Comparison of ENCODE assay signal across 7 cellular contexts in the genomic region with DNA sequence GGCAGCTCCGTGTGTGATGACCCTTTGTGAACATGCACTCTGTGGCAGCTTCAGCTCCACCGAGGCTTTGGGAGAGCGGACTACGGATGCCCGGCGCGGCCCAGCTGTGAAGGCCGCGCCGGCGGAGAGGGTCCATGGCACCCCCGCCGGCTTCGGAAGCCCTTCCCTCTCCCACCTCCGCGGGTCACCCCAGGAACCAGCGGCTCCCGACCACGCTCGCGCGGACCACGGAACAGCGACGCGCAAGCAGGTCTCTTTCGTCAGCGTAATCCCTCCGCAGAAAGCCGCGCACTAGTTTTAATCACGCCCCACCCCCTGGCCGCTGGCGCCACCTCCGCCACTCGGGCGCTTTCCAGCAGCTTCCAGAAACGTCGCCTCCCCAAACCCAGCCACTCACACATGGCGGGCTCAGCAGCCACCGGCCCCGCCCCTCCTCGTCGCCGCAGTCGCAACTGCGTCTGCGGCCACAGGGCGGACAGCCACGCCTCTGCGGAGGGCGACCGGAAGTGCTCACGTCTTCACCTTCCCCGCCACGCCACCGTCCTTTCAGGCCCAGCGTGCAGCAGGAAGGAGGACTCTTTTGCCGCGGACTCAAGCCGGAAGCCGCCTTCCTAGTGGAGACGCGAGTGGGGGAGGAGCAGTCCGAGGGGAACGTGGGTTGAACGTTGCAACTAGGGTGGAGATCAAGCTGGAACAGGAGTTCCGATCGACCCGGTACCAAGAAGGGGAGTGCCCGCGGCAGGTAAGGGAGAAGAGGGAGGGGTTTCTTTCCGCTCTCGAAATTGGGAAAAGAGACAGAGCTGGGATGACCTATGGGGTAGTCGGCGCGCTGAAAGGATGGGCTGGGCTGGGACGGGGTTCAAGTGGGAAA. TPM values are rescaled to one million over a fixed set of nuclear protein-coding genes. Genes with fewer than 3 reads are reported as not detected.
DNase-seq lines count a peak whose midpoint lies in the region; ATAC-seq, FAIRE-seq and TF ChIP-seq lines count a peak whose summit lies in the region.

A gene (plus strand): TSS at position 606 of the 871 bp plus-strand sequence. CDS start 3,221 bp downstream, outside the sequence.

- no peak within 1 kb of the TSS for H3K4me3 Mint-ChIP-seq in astrocyte (ENCODE audit: unreplicated experiment)

- H3K27ac Mint-ChIP-seq in astrocyte (ENCODE audit: unreplicated experiment) = no peak within 1 kb of the TSS

- H3K9ac ChIP-seq in astrocyte (ENCODE audit: low read length) (peak within 1 kb of the TSS; percentile 99), rectal smooth muscle tissue (ENCODE audit: low read length) (peak within 1 kb of the TSS; percentile 99)

- no peaks in the 10 kb centered on the region for H3K9me3 ChIP-seq in astrocyte (ENCODE audit: insufficient read depth, low read depth, low read length)

- TF ChIP-seq CTCF in astrocyte (IDR thresholded peaks at IDR 0.05; ENCODE audit: insufficient read depth, low read depth, low read length) = no peak

- H3K27ac ChIP-seq in astrocyte (ENCODE audit: low read depth, low read length) (peak within 1 kb of the TSS; percentile 99), rectal smooth muscle tissue (ENCODE audit: low read depth, low read length) (peak within 1 kb of the TSS; percentile 100)

- peak; percentile 85 for DNase-seq in NCI-H187 (lab: John Stamatoyannopoulos, UW)
- peak; percentile 99 for DNase-seq in astrocyte (ENCODE audit: low read depth)
- peak; percentile 91 for DNase-seq in hepatic stellate cell (ENCODE audit: low spot score)

- H2AFZ ChIP-seq in astrocyte (ENCODE audit: low read depth, low read length) = peak within 1 kb of the TSS; percentile 86

- ATAC-seq in GM18498 (IDR thresholded peaks at IDR 0.05; ENCODE audit: unreplicated experiment) = peak; percentile 89
- ATAC-seq in HG02938 (IDR thresholded peaks at IDR 0.05; ENCODE audit: unreplicated experiment) = peak; percentile 80

- H3K27me3 ChIP-seq in astrocyte (ENCODE audit: insufficient read depth, low read length) (no peaks in the 10 kb centered on the region), rectal smooth muscle tissue (ENCODE audit: control insufficient read depth, insufficient read depth, low read length) (no peaks in the 10 kb centered on the region)

- H3K36me3 ChIP-seq in astrocyte (ENCODE audit: insufficient read depth, low read length) (peaks cover 3% of the 10 kb centered on the region), rectal smooth muscle tissue (ENCODE audit: control insufficient read depth, insufficient read depth, low read length) (no peaks in the 10 kb centered on the region)

- peaks cover 26% of the 10 kb centered on the region for H4K20me1 ChIP-seq in astrocyte (ENCODE audit: insufficient read depth, low read length)

- no peaks in the 10 kb centered on the region for H3K9me3 Mint-ChIP-seq in astrocyte (ENCODE audit: unreplicated experiment)

- H3K4me1 Mint-ChIP-seq in astrocyte (ENCODE audit: low read depth, unreplicated experiment) = peaks cover 15% of the 10 kb centered on the region

- peak within 1 kb of the TSS; percentile 100 for H3K4me3 ChIP-seq in astrocyte (ENCODE audit: insufficient read depth, low read depth, low read length)
- peak within 1 kb of the TSS; percentile 99 for H3K4me3 ChIP-seq in rectal smooth muscle tissue (ENCODE audit: low read length)

- H3K79me2 ChIP-seq in astrocyte (ENCODE audit: insufficient read depth, low read length) = peaks cover 88% of the 10 kb centered on the region

- peak within 1 kb of the TSS; percentile 95 for H3K4me2 ChIP-seq in astrocyte (ENCODE audit: low read length)

- intact Hi-C loops in T-helper 2 cell treated with Interferon-gamma antibody and Interleukin-4, amounts not matched to agents 100 ng/mL and 5 ng/mL, for 36 hours (cut with micrococcal nuclease) = loop anchor here (1.0 to 2.0 kb wide), 17 partner anchors 9 to 1022 kb away; a partner anchor contains a TSS

- H3K4me1 ChIP-seq in astrocyte (ENCODE audit: insufficient read depth, low read length) (peaks cover 12% of the 10 kb centered on the region), rectal smooth muscle tissue (ENCODE audit: control insufficient read depth, insufficient read depth, low read length) (peaks cover 11% of the 10 kb centered on the region)

- no peaks in the 10 kb centered on the region for H3K27me3 Mint-ChIP-seq in astrocyte (ENCODE audit: low read depth, unreplicated experiment)

- no peaks in the 10 kb centered on the region for H3K36me3 Mint-ChIP-seq in astrocyte (ENCODE audit: low read depth, unreplicated experiment)

- peak; percentile 82 for FAIRE-seq in astrocyte (lab: Jason Lieb, UNC)

RNA-seq across cellular contexts. Expression of the gene that starts here (rescaled TPM):
- total RNA-seq in T-helper 2 cell treated with Interferon-gamma antibody and Interleukin-4, amounts not matched to agents 100 ng/mL and 5 ng/mL, for 36 hours = 18.8 TPM in 2 replicates
- total RNA-seq in astrocyte = 27.4 and 29.6 TPM in 2 replicates

Comparison
In these comparisons a context has a peak if more than half of its experiments do, and no peak if none do; other contexts are left out.
1. Peak in every context shown above with its lines: DNase-seq, ATAC-seq, H3K4me3 ChIP-seq and H3K27ac ChIP-seq.